13 cellular contexts compared by ENCODE assay signal in genomic region chr3:12507871-12508281, GRCh38. TPM values are rescaled to one million over a fixed set of nuclear protein-coding genes. Genes with fewer than 3 reads are reported as not detected.
A peak's percentile ranks its signal among the peaks of the same experiment; 100 is the strongest.
DNase-seq lines count a peak whose midpoint lies in the region; ATAC-seq, FAIRE-seq and TF ChIP-seq lines count a peak whose summit lies in the region.
"Had no signal": no experiment of that assay in that cellular context is flagged by ENCODE, and none has a peak within 500 bp of the region (broad histone marks: within the 10 kb centered on the region; RNA-seq: fewer than 3 reads in every experiment).

No MANE protein-coding gene starts in this region.

- 24 to 57% methylated on average over 2 of the region's 4 CpGs for WGBS in gastroesophageal sphincter (ENCODE audit: low coverage in 1 of 2), 2 donors
- WGBS in HepG2 (ENCODE audit: low lambda C conversion rate) = 100% methylated on average over 2 of the region's 4 CpGs

- no peaks in the 10 kb centered on the region for H3K27me3 Mint-ChIP-seq in GM23338 (ENCODE audit: insufficient read depth, low read depth, poor library complexity)
- H3K27me3 Mint-ChIP-seq: stimulated activated naive CD8-positive, alpha-beta T cell treated with anti-CD3 and anti-CD28 coated beads, Interleukin-15, Interleukin-2, amounts not matched to agents 100 ng/mL and 50 ng/mL, for 24 hours; T-cell had no signal

- H3K4me2 ChIP-seq in HepG2 (ENCODE audit: low read depth, low read length) (no peak overlapping the region), GM23338 (no peak overlapping the region)

- no peaks in the 10 kb centered on the region for H3F3A ChIP-seq in GM23338 (replicated peaks; ENCODE audit: low read depth)

- TF ChIP-seq POLR2A in gastroesophageal sphincter (IDR thresholded peaks at IDR 0.05) (no peak), HepG2 (IDR thresholded peaks at IDR 0.05; ENCODE audit: insufficient read depth in 1 of 2, low read depth in 2 of 2, low read length in 2 of 2) (no peak)

- peaks cover 47% of the 10 kb centered on the region for H3K36me3 Mint-ChIP-seq in GM23338 (ENCODE audit: low read depth)

- no peak overlapping the region for H3K27ac Mint-ChIP-seq in GM23338
- H3K27ac Mint-ChIP-seq: stimulated activated naive CD8-positive, alpha-beta T cell treated with anti-CD3 and anti-CD28 coated beads, Interleukin-15, Interleukin-2, amounts not matched to agents 100 ng/mL and 50 ng/mL, for 24 hours; T-cell had no signal

- H3K79me2 ChIP-seq in HepG2 (ENCODE audit: insufficient read depth, low read length) (no peaks in the 10 kb centered on the region), GM23338 (replicated peaks; ENCODE audit: insufficient read depth) (no peaks in the 10 kb centered on the region)

- peak overlapping the region; percentile 37 to 82 (median 76) for H3K27ac ChIP-seq in gastroesophageal sphincter
- H3K27ac ChIP-seq in HepG2 (ENCODE audit: extremely low read length, insufficient read depth, low read length) = no peak overlapping the region
- no peak overlapping the region for H3K27ac ChIP-seq in GM23338 (ENCODE audit: low read depth)

- ATAC-seq in gastroesophageal sphincter (peak; percentile 34), sciatic nerve (peak; percentile 10), GM19455 (IDR thresholded peaks at IDR 0.05; ENCODE audit: unreplicated experiment) (no peak), HepG2 (no peak), GM23338 (no peak)
- ATAC-seq: T-cell had no signal

- intact Hi-C loops in sciatic nerve (cut with DNase I) = no loop called here
- intact Hi-C loops in HepG2 (cut with micrococcal nuclease; ENCODE audit: unreplicated experiment) = no loop called here

- no peaks in the 10 kb centered on the region for H3K27me3 ChIP-seq in gastroesophageal sphincter
- H3K27me3 ChIP-seq in HepG2 (ENCODE audit: control insufficient read depth in 1 of 2, insufficient read depth in 2 of 2, low read length in 2 of 2) = no peaks in the 10 kb centered on the region
- H3K27me3 ChIP-seq in GM23338 (ENCODE audit: insufficient read depth) = no peaks in the 10 kb centered on the region

- H3K4me1 ChIP-seq in gastroesophageal sphincter = peaks cover 0 to 14% (median 11%) of the 10 kb centered on the region in 3 donors
- no peaks in the 10 kb centered on the region for H3K4me1 ChIP-seq in HepG2 (ENCODE audit: insufficient read depth, low read length)
- no peaks in the 10 kb centered on the region for H3K4me1 ChIP-seq in GM23338 (ENCODE audit: insufficient read depth)

- TF ChIP-seq RAD21 in HepG2 (CRISPR knock-in tag; IDR thresholded peaks at IDR 0.05) = no peak

- no TSS peak for BruUV-seq in HepG2 (replicated peaks; lab: Mats Ljungman, UMichigan)

- H4K20me1 ChIP-seq in HepG2 (ENCODE audit: insufficient read depth, low read length) = no peaks in the 10 kb centered on the region
- H4K20me1 ChIP-seq in GM23338 (replicated peaks; ENCODE audit: insufficient read depth) = peaks cover 6% of the 10 kb centered on the region; the same call in 1 of the 2 replicates

- no peak for TF ChIP-seq EP300 in gastroesophageal sphincter (IDR thresholded peaks at IDR 0.05)
- no peak for TF ChIP-seq EP300 in HepG2 (IDR thresholded peaks at IDR 0.05; ENCODE audit: low read depth in 2 of 2, low read length in 2 of 2)
- no peak for TF ChIP-seq EP300 in HepG2 (CRISPR knock-in tag; IDR thresholded peaks at IDR 0.05; ENCODE audit: borderline replicate concordance)

- DNase-seq in GM03348 (ENCODE audit: low spot score) (peak; percentile 60), sciatic nerve (ENCODE audit: low spot score) (no peak), HepG2 (ENCODE audit: low spot score) (no peak), NCI-H748 (lab: John Stamatoyannopoulos, UW; ENCODE audit: unreplicated experiment) (no peak), GM23338 (ENCODE audit: low spot score) (no peak)
- DNase-seq: activated gamma-delta T cell treated with Interleukin-2 at 50 U/mL for 16 hours, NCI-H2081 treated with DMSO at 0.1 percent for 48 hours, T-cell had no signal

- no peak for FAIRE-seq in HepG2 (lab: Jason Lieb, UNC)

- no peaks in the 10 kb centered on the region for H3K4me1 Mint-ChIP-seq in GM23338
- H3K4me1 Mint-ChIP-seq: T-cell had no signal

- no peaks in the 10 kb centered on the region for H3K9me2 ChIP-seq in GM23338 (ENCODE audit: insufficient read depth)

- no peak overlapping the region for H3K4me3 Mint-ChIP-seq in GM23338
- H3K4me3 Mint-ChIP-seq: stimulated activated naive CD8-positive, alpha-beta T cell treated with anti-CD3 and anti-CD28 coated beads, Interleukin-15, Interleukin-2, amounts not matched to agents 100 ng/mL and 50 ng/mL, for 24 hours; T-cell had no signal

- H2AFZ ChIP-seq in HepG2 (ENCODE audit: low read length) (no peak overlapping the region), GM23338 (no peak overlapping the region)

- no peak overlapping the region for H3K9ac ChIP-seq in HepG2 (ENCODE audit: insufficient read depth, low read depth, low read length)

- H3K36me3 ChIP-seq in gastroesophageal sphincter (peaks cover 0 to 65% of the 10 kb centered on the region in 2 donors), HepG2 (replicated peaks in 1 of 2; ENCODE audit: control insufficient read depth in 1 of 2, insufficient read depth in 2 of 2, low read length in 2 of 2) (peaks cover 18 to 39% of the 10 kb centered on the region in 2 experiments; a peak in 4 of 5 replicates), GM23338 (ENCODE audit: insufficient read depth) (peaks cover 24% of the 10 kb centered on the region)

- POLR2A ChIA-PET in HepG2 (lab: Yijun Ruan, JAX) = interaction anchor here (1.3 kb wide), 1 partner anchor 23 kb away, joined by 3 read pairs; the partner anchor contains the start of gene TSEN2

- H3K9me3 ChIP-seq in gastroesophageal sphincter = no peaks in the 10 kb centered on the region
- H3K9me3 ChIP-seq in HepG2 (ENCODE audit: low read length) = no peaks in the 10 kb centered on the region

- no peak for TF ChIP-seq CTCF in WI38 (IDR thresholded peaks at IDR 0.05; ENCODE audit: low read depth, low read length)
- no peak for TF ChIP-seq CTCF in gastroesophageal sphincter (IDR thresholded peaks at IDR 0.05)
- TF ChIP-seq CTCF in HepG2 (CRISPR knock-in tag; IDR thresholded peaks at IDR 0.05) = no peak
- no peak for TF ChIP-seq CTCF in GM23338 (conservative IDR thresholded peaks at IDR 0.05; ENCODE audit: low read depth in 2 of 2)

- H3K4me3 ChIP-seq in WI38 (ENCODE audit: low read depth, low read length) = peak overlapping the region; percentile 29
- H3K4me3 ChIP-seq in gastroesophageal sphincter = no peak overlapping the region
- no peak overlapping the region for H3K4me3 ChIP-seq in HepG2 (replicated peaks in 1 of 3; ENCODE audit: insufficient read depth in 1 of 3, low read depth in 2 of 3, low read length in 3 of 3)
- H3K4me3 ChIP-seq in GM23338 = no peak overlapping the region

- in situ Hi-C loops in HepG2 (cut with HindIII; ENCODE audit: extremely low pct_ligation_motif_present, low pct_unique_long_range_greater_than_20kb) = no loop called here

- no peaks in the 10 kb centered on the region for H3K9me3 Mint-ChIP-seq in GM23338
- H3K9me3 Mint-ChIP-seq: stimulated activated naive CD8-positive, alpha-beta T cell treated with anti-CD3 and anti-CD28 coated beads, Interleukin-15, Interleukin-2, amounts not matched to agents 100 ng/mL and 50 ng/mL, for 24 hours; T-cell had no signal

- CTCF ChIA-PET in HepG2 (lab: Yijun Ruan, JAX; ENCODE audit: low intra/inter-chr PET ratio, low total read pairs) = no interaction called here

RNA-seq across cellular contexts. Expression of gene TSEN2, which starts 23.6 kb away (rescaled TPM):
- total RNA-seq in gastroesophageal sphincter = 10 to 100 TPM; 16.1 to 26.7 (median 21.4) TPM
- total RNA-seq in sciatic nerve = 22.2 TPM
- total RNA-seq in HepG2 (2016; rRNA removed; fragmentation: Illumina TruSeq; extraction: Trizol) = 16.4 and 17.3 TPM in 2 replicates
- 8.7 and 13.6 TPM in 2 replicates for total RNA-seq in HepG2 (2016; cell fraction: cytosol; rRNA removed; fragmentation: Illumina TruSeq; extraction: Trizol; ENCODE audit: low read depth)
- total RNA-seq in HepG2 (2016; cell fraction: insoluble cytoplasmic fraction; rRNA removed; fragmentation: Illumina TruSeq; extraction: Trizol) = 15.8 and 19.3 TPM in 2 replicates
- 9.1 and 9.4 TPM in 2 replicates for total RNA-seq in HepG2 (2016; cell fraction: membrane; rRNA removed; fragmentation: Illumina TruSeq; extraction: Trizol)
- total RNA-seq in HepG2 (2016; cell fraction: nucleus; rRNA removed; fragmentation: Illumina TruSeq; extraction: Trizol) = 21.4 and 24.3 TPM in 2 replicates
- polyA plus RNA-seq in HepG2 (2011; rRNA removed) = 11.0 and 11.5 TPM in 2 replicates
- 3.9 and 4.1 TPM in 2 replicates for polyA plus RNA-seq in HepG2 (2011; cell fraction: cytosol; rRNA removed)
- polyA plus RNA-seq in HepG2 (2011; cell fraction: nucleus; rRNA removed) = 14.2 and 17.5 TPM in 2 replicates
- 8.1 and 9.3 TPM in 2 replicates for polyA plus RNA-seq in HepG2 (2012)
- 2.0 and 2.5 TPM in 2 replicates for polyA plus RNA-seq in HepG2 (2016; cell fraction: cytosol; fragmentation: Illumina TruSeq; extraction: Trizol; ENCODE audit: low read depth)
- 13.0 and 13.8 TPM in 2 replicates for polyA plus RNA-seq in HepG2 (2016; cell fraction: insoluble cytoplasmic fraction; fragmentation: Illumina TruSeq; extraction: Trizol; ENCODE audit: low read depth)
- 2.9 and 4.2 TPM in 2 replicates for polyA plus RNA-seq in HepG2 (2016; cell fraction: membrane; fragmentation: Illumina TruSeq; extraction: Trizol; ENCODE audit: low read depth)
- 28.7 and 33.4 TPM in 2 replicates for polyA plus RNA-seq in HepG2 (2016; cell fraction: nucleus; fragmentation: Illumina TruSeq; extraction: Trizol; ENCODE audit: insufficient read depth, low read depth)
- polyA minus RNA-seq in HepG2 (2011; rRNA and poly(A)+ RNA removed; ENCODE audit: low replicate concordance) = 19.0 and 68.2 TPM in 2 replicates
- polyA minus RNA-seq in HepG2 (2011; cell fraction: cytosol; rRNA and poly(A)+ RNA removed) = 5.5 and 5.6 TPM in 2 replicates
- polyA minus RNA-seq in HepG2 (2011; cell fraction: nucleus; rRNA and poly(A)+ RNA removed) = 27.9 and 34.7 TPM in 2 replicates
- 25.8 and 27.7 TPM in 2 replicates for total RNA-seq in GM23338 (2014; rRNA removed; shearing (Covaris generic))
- polyA plus RNA-seq in GM23338 (2016; fragmentation: Nextera tagmentation; extraction: Ambion mirVana) = 24.1 and 30.0 TPM in 2 replicates

RNA-seq across cellular contexts. Expression of gene MKRN2OS, which starts 37.4 kb away (rescaled TPM):
- total RNA-seq in gastroesophageal sphincter = 1 to 10 TPM in 1 of 4 donors, not detected in 3; 1.3 TPM
- total RNA-seq in sciatic nerve = not detected
- total RNA-seq in HepG2 (2016; rRNA removed; fragmentation: Illumina TruSeq; extraction: Trizol) = not detected in 2 replicates
- total RNA-seq in HepG2 (2016; cell fraction: cytosol; rRNA removed; fragmentation: Illumina TruSeq; extraction: Trizol; ENCODE audit: low read depth) = not detected in 2 replicates
- total RNA-seq in HepG2 (2016; cell fraction: insoluble cytoplasmic fraction; rRNA removed; fragmentation: Illumina TruSeq; extraction: Trizol) = not detected in 2 replicates
- not detected in 2 replicates for total RNA-seq in HepG2 (2016; cell fraction: membrane; rRNA removed; fragmentation: Illumina TruSeq; extraction: Trizol)
- not detected in 2 replicates for total RNA-seq in HepG2 (2016; cell fraction: nucleus; rRNA removed; fragmentation: Illumina TruSeq; extraction: Trizol)
- not detected in 2 replicates for polyA plus RNA-seq in HepG2 (2011; rRNA removed)
- 0.08 TPM in 1 of 2 replicates, not detected in the other for polyA plus RNA-seq in HepG2 (2011; cell fraction: cytosol; rRNA removed)
- not detected in 2 replicates for polyA plus RNA-seq in HepG2 (2011; cell fraction: nucleus; rRNA removed)
- 0.17 and 0.24 TPM in 2 replicates for polyA plus RNA-seq in HepG2 (2012)
- not detected in 2 replicates for polyA plus RNA-seq in HepG2 (2016; cell fraction: cytosol; fragmentation: Illumina TruSeq; extraction: Trizol; ENCODE audit: low read depth)
- not detected in 2 replicates for polyA plus RNA-seq in HepG2 (2016; cell fraction: insoluble cytoplasmic fraction; fragmentation: Illumina TruSeq; extraction: Trizol; ENCODE audit: low read depth)
- not detected in 2 replicates for polyA plus RNA-seq in HepG2 (2016; cell fraction: membrane; fragmentation: Illumina TruSeq; extraction: Trizol; ENCODE audit: low read depth)
- polyA plus RNA-seq in HepG2 (2016; cell fraction: nucleus; fragmentation: Illumina TruSeq; extraction: Trizol; ENCODE audit: insufficient read depth, low read depth) = not detected in 2 replicates
- not detected in 2 replicates for polyA minus RNA-seq in HepG2 (2011; rRNA and poly(A)+ RNA removed; ENCODE audit: low replicate concordance)
- polyA minus RNA-seq in HepG2 (2011; cell fraction: cytosol; rRNA and poly(A)+ RNA removed) = not detected in 2 replicates
- not detected in 2 replicates for polyA minus RNA-seq in HepG2 (2011; cell fraction: nucleus; rRNA and poly(A)+ RNA removed)
- not detected in 2 replicates for total RNA-seq in GM23338 (2014; rRNA removed; shearing (Covaris generic))
- polyA plus RNA-seq in GM23338 (2016; fragmentation: Nextera tagmentation; extraction: Ambion mirVana) = 0.55 and 0.59 TPM in 2 replicates
- total RNA-seq: skeletal muscle tissue, T-cell had no signal

RNA-seq across cellular contexts. Expression of gene MKRN2, which starts 49.0 kb away (rescaled TPM):
- 10 to 100 TPM; 37.0 to 50.4 (median 38.3) TPM for total RNA-seq in gastroesophageal sphincter
- total RNA-seq in sciatic nerve = 23.9 TPM
- total RNA-seq in HepG2 (2016; rRNA removed; fragmentation: Illumina TruSeq; extraction: Trizol) = 25.5 and 32.8 TPM in 2 replicates
- total RNA-seq in HepG2 (2016; cell fraction: cytosol; rRNA removed; fragmentation: Illumina TruSeq; extraction: Trizol; ENCODE audit: low read depth) = 6.0 and 6.3 TPM in 2 replicates
- 26.0 and 33.1 TPM in 2 replicates for total RNA-seq in HepG2 (2016; cell fraction: insoluble cytoplasmic fraction; rRNA removed; fragmentation: Illumina TruSeq; extraction: Trizol)
- total RNA-seq in HepG2 (2016; cell fraction: membrane; rRNA removed; fragmentation: Illumina TruSeq; extraction: Trizol) = 15.9 and 16.1 TPM in 2 replicates
- total RNA-seq in HepG2 (2016; cell fraction: nucleus; rRNA removed; fragmentation: Illumina TruSeq; extraction: Trizol) = 16.1 and 18.3 TPM in 2 replicates
- polyA plus RNA-seq in HepG2 (2011; rRNA removed) = 33.1 and 34.3 TPM in 2 replicates
- 37.5 and 39.8 TPM in 2 replicates for polyA plus RNA-seq in HepG2 (2011; cell fraction: cytosol; rRNA removed)
- polyA plus RNA-seq in HepG2 (2011; cell fraction: nucleus; rRNA removed) = 41.7 and 47.8 TPM in 2 replicates
- polyA plus RNA-seq in HepG2 (2012) = 22.8 and 24.6 TPM in 2 replicates
- polyA plus RNA-seq in HepG2 (2016; cell fraction: cytosol; fragmentation: Illumina TruSeq; extraction: Trizol; ENCODE audit: low read depth) = 4.6 and 5.8 TPM in 2 replicates
- 33.0 and 34.3 TPM in 2 replicates for polyA plus RNA-seq in HepG2 (2016; cell fraction: insoluble cytoplasmic fraction; fragmentation: Illumina TruSeq; extraction: Trizol; ENCODE audit: low read depth)
- 8.6 and 9.6 TPM in 2 replicates for polyA plus RNA-seq in HepG2 (2016; cell fraction: membrane; fragmentation: Illumina TruSeq; extraction: Trizol; ENCODE audit: low read depth)
- polyA plus RNA-seq in HepG2 (2016; cell fraction: nucleus; fragmentation: Illumina TruSeq; extraction: Trizol; ENCODE audit: insufficient read depth, low read depth) = 25.5 and 25.7 TPM in 2 replicates
- polyA minus RNA-seq in HepG2 (2011; rRNA and poly(A)+ RNA removed; ENCODE audit: low replicate concordance) = 54.0 and 55.3 TPM in 2 replicates
- polyA minus RNA-seq in HepG2 (2011; cell fraction: cytosol; rRNA and poly(A)+ RNA removed) = 20.7 and 21.2 TPM in 2 replicates
- polyA minus RNA-seq in HepG2 (2011; cell fraction: nucleus; rRNA and poly(A)+ RNA removed) = 19.4 and 25.2 TPM in 2 replicates
- total RNA-seq in GM23338 (2014; rRNA removed; shearing (Covaris generic)) = 21.6 and 24.6 TPM in 2 replicates
- polyA plus RNA-seq in GM23338 (2016; fragmentation: Nextera tagmentation; extraction: Ambion mirVana) = 9.1 and 11.4 TPM in 2 replicates

Comparison
In these comparisons a context has a peak if more than half of its experiments do, and no peak if none do; other contexts are left out.
1. ATAC-seq: peak in gastroesophageal sphincter (single experiment) and sciatic nerve (single experiment); none in GM19455 (single experiment), HepG2 (single experiment) and GM23338 (single experiment).
2. H3K27ac ChIP-seq: peak in gastroesophageal sphincter (4 of 4); none in HepG2 (single experiment) and GM23338 (single experiment).